In genomic region chr7:1593904-1594421, GRCh38 we compare ENCODE assay signal across 31 cellular contexts. TPM values are rescaled to one million over a fixed set of nuclear protein-coding genes. Genes with fewer than 3 reads are reported as not detected.
"Had no signal": no experiment of that assay in that cellular context is flagged by ENCODE, and none has a peak within 500 bp of the region (broad histone marks: within the 10 kb centered on the region; RNA-seq: fewer than 3 reads in every experiment).

No MANE protein-coding gene starts in this region.

- H3K4me1 ChIP-seq: adrenal gland, body of pancreas, breast epithelium had no signal

- H3K9me3 Mint-ChIP-seq: activated B cell treated with CpG ODN at 0.5 μM for 24 hours had no signal

- H3K27ac ChIP-seq: adrenal gland, body of pancreas, brain microvascular endothelial cell, breast epithelium, VCaP had no signal

- H3K36me3 ChIP-seq: adrenal gland, brain microvascular endothelial cell, breast epithelium had no signal

- H3K36me3 Mint-ChIP-seq: activated CD4-positive, alpha-beta memory T cell treated with anti-CD3 and anti-CD28 coated beads for 36 hours; activated CD8-positive, alpha-beta memory T cell treated with anti-CD3 and anti-CD28 coated beads, Interleukin-2, amount 10 ng/mL, durations not matched to agents 7 days and 5 days; activated naive CD4-positive, alpha-beta T cell treated with anti-CD3 and anti-CD28 coated beads, Interleukin-2, amount 50 U/mL, for 72 hours; activated naive CD8-positive, alpha-beta T cell treated with anti-CD3 and anti-CD28 coated beads for 36 hours had no signal

- DNase-seq: activated CD4-positive, alpha-beta T cell treated with anti-CD3 and anti-CD28 coated beads for 4 hours; activated CD4-positive, alpha-beta T cell treated with anti-CD3 and anti-CD28 coated beads, Interleukin-2, amount 10 ng/mL, durations not matched to agents 24 days and 14 days; activated CD4-positive, alpha-beta T cell treated with anti-CD3 and anti-CD28 coated beads, Interleukin-2, amount 50 U/mL, for 1 hour; activated CD4-positive, alpha-beta T cell treated with anti-CD3 and anti-CD28 coated beads, Interleukin-2, amount 50 U/mL, for 4 hours; activated CD4-positive, CD25-positive, alpha-beta regulatory T cell treated with anti-CD3 and anti-CD28 coated beads, Interleukin-2, amount 50 U/mL, for 72 hours; activated CD8-positive, alpha-beta memory T cell treated with anti-CD3 and anti-CD28 coated beads for 24 hours; activated CD8-positive, alpha-beta memory T cell treated with anti-CD3 and anti-CD28 coated beads, Interleukin-2, amount 10 ng/mL, durations not matched to agents 7 days and 5 days; activated CD8-positive, alpha-beta memory T cell treated with anti-CD3 and anti-CD28 coated beads, Interleukin-2, amount 50 U/mL, for 48 hours; activated effector memory CD4-positive, alpha-beta T cell treated with Interleukin-2 at 50 U/mL for 16 hours; activated gamma-delta T cell; activated naive CD4-positive, alpha-beta T cell treated with anti-CD3 and anti-CD28 coated beads, Interleukin-2, amount 50 U/mL, for 16 hours; activated naive CD8-positive, alpha-beta T cell treated with anti-CD3 and anti-CD28 coated beads for 36 hours; adrenal gland; amniotic stem cell; body of pancreas; brain microvascular endothelial cell; central memory CD4-positive, alpha-beta T cell; T-helper 1 cell; T-helper 2 cell; T-helper 9 cell had no signal

- H3K4me3 ChIP-seq: adrenal gland, body of pancreas, breast epithelium had no signal

- H3K4me3 Mint-ChIP-seq: activated B cell treated with CpG ODN at 0.5 μM for 24 hours; activated CD4-positive, alpha-beta memory T cell treated with anti-CD3 and anti-CD28 coated beads for 36 hours; activated CD4-positive, alpha-beta T cell treated with anti-CD3 and anti-CD28 coated beads, Interleukin-2, amount 10 ng/mL, durations not matched to agents 24 days and 14 days; activated CD8-positive, alpha-beta memory T cell treated with anti-CD3 and anti-CD28 coated beads, Interleukin-2, amount 10 ng/mL, durations not matched to agents 7 days and 5 days; activated CD8-positive, alpha-beta T cell treated with anti-CD3 and anti-CD28 coated beads for 36 hours; activated naive CD4-positive, alpha-beta T cell treated with anti-CD3 and anti-CD28 coated beads for 36 hours; activated naive CD8-positive, alpha-beta T cell treated with anti-CD3 and anti-CD28 coated beads for 36 hours; activated T-cell treated with anti-CD3 and anti-CD28 coated beads, Interleukin-2, amount 50 U/mL, for 24 hours; T-helper 1 cell treated with Interleukin-12 subunit alpha and Interleukin-12 subunit beta and Interleukin-4 antibody, amounts not matched to agents 30 μg/mL and 1 μg/mL, for 36 hours; T-helper 2 cell treated with Interferon-gamma antibody and Interleukin-4, amounts not matched to agents 5 μg/mL and 100 μg/mL, for 36 hours had no signal

- H3K27ac Mint-ChIP-seq: activated B cell treated with CpG ODN at 0.5 μM for 24 hours; activated CD4-positive, alpha-beta memory T cell treated with anti-CD3 and anti-CD28 coated beads for 36 hours; activated CD4-positive, alpha-beta T cell treated with anti-CD3 and anti-CD28 coated beads, Interleukin-2, amount 10 ng/mL, durations not matched to agents 24 days and 14 days; activated CD8-positive, alpha-beta memory T cell treated with anti-CD3 and anti-CD28 coated beads, Interleukin-2, amount 10 ng/mL, durations not matched to agents 7 days and 5 days; activated CD8-positive, alpha-beta T cell treated with anti-CD3 and anti-CD28 coated beads for 36 hours; activated naive CD4-positive, alpha-beta T cell treated with anti-CD3 and anti-CD28 coated beads for 36 hours; activated naive CD4-positive, alpha-beta T cell treated with anti-CD3 and anti-CD28 coated beads, Interleukin-2, amount 50 U/mL, for 72 hours; activated naive CD8-positive, alpha-beta T cell treated with anti-CD3 and anti-CD28 coated beads for 36 hours; activated T-cell treated with anti-CD3 and anti-CD28 coated beads, Interleukin-2, amount 50 U/mL, for 24 hours; activated T-helper 2 cell treated with anti-CD3 and anti-CD28 coated beads, Interferon-gamma antibody, Interleukin-2, Interleukin-4, amounts not matched to agents 10 μg/mL and 5 μg/mL and 100 μg/mL, durations not matched to agents 14 hours and 24 hours and 36 hours; T-helper 1 cell treated with Interleukin-12 subunit alpha and Interleukin-12 subunit beta and Interleukin-4 antibody, amounts not matched to agents 30 μg/mL and 1 μg/mL, for 36 hours; T-helper 2 cell treated with Interferon-gamma antibody and Interleukin-4, amounts not matched to agents 5 μg/mL and 100 μg/mL, for 36 hours had no signal

- ATAC-seq: activated CD8-positive, alpha-beta memory T cell treated with anti-CD3 and anti-CD28 coated beads, Interleukin-2, amount 10 ng/mL, durations not matched to agents 7 days and 5 days; body of pancreas had no signal

RNA-seq across cellular contexts. Expression of gene TMEM184A, which starts 38.0 kb away (rescaled TPM):
- total RNA-seq: activated B cell treated with CpG ODN at 0.5 μM for 24 hours; activated CD4-positive, alpha-beta memory T cell treated with anti-CD3 and anti-CD28 coated beads for 36 hours; activated CD4-positive, alpha-beta T cell treated with anti-CD3 and anti-CD28 coated beads, Interleukin-2, amount 10 ng/mL, durations not matched to agents 24 days and 14 days; activated CD8-positive, alpha-beta memory T cell treated with anti-CD3 and anti-CD28 coated beads, Interleukin-2, amount 10 ng/mL, durations not matched to agents 7 days and 5 days; activated CD8-positive, alpha-beta T cell treated with anti-CD3 and anti-CD28 coated beads for 36 hours had no signal
